29 cellular contexts compared by ENCODE assay signal in the genomic region with DNA sequence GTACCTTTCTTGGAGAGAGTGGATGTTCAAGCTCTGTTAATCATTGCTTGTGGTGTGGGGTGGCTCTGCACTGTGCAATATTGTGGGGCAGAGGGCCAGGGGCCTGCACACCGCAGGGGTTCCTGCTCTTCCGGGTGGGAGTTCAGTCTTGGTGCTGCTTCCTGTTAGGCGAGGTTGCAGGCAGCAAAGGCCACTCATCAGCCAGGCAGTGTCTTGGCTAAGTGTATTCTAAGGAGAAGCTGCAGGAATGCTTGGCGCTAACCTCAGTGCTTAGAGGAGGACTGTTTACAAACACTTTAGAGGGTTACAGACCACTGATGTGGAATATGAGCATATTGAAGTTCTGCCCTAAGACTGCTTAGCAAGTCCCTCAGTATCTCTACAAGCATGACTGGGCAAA.
A peak's percentile ranks its signal among the peaks of the same experiment; 100 is the strongest.
DNase-seq lines count a peak whose midpoint lies in the region; ATAC-seq, FAIRE-seq and TF ChIP-seq lines count a peak whose summit lies in the region.
"Had no signal": no experiment of that assay in that cellular context is flagged by ENCODE, and none has a peak within 500 bp of the region (broad histone marks: within the 10 kb centered on the region; RNA-seq: fewer than 3 reads in every experiment).

No MANE protein-coding gene starts in this region.

- in situ Hi-C loops in Panc1 (cut with HindIII; ENCODE audit: low pct_unique_long_range_greater_than_20kb, low sequenced_read_pairs), result no loop called here

- no peak overlapping the region for H3K27ac ChIP-seq in Panc1 (ENCODE audit: low read length)
- H3K27ac ChIP-seq: esophagus muscularis mucosa, right lobe of liver, RWPE1, tibial artery, vagina had no signal

- CTCF ChIA-PET in Panc1 (lab: Charles Lee), result no interaction called here

- ATAC-seq in Panc1, result peak; percentile 47; the same call in 1 of the 2 replicates
- ATAC-seq in GM21367 (IDR thresholded peaks at IDR 0.05; ENCODE audit: unreplicated experiment), result no peak
- ATAC-seq: activated CD8-positive, alpha-beta memory T cell treated with anti-CD3 and anti-CD28 coated beads, Interleukin-2, amount 10 ng/mL, durations not matched to agents 7 days and 5 days; left lung had no signal

- POLR2A ChIA-PET in Panc1 (lab: Charles Lee), result no interaction called here

- no peak for FAIRE-seq in frontal cortex (lab: Jason Lieb, UNC)
- FAIRE-seq: GM12891 had no signal

- no TSS peak for BruUV-seq in Panc1 (replicated peaks; lab: Mats Ljungman, UMichigan)

- TF ChIP-seq CTCF in Panc1 (IDR thresholded peaks at IDR 0.05) (no peak), kidney epithelial cell (IDR thresholded peaks at IDR 0.05; ENCODE audit: insufficient read depth, low read length, poor library complexity, severe bottlenecking) (no peak)

- intact Hi-C loops in Panc1 (cut with micrococcal nuclease; ENCODE audit: unreplicated experiment), result no loop called here

- H3K27me3 ChIP-seq in Panc1 (ENCODE audit: control insufficient read depth, insufficient read depth, low read length) (no peaks in the 10 kb centered on the region), kidney epithelial cell (ENCODE audit: control insufficient read depth, insufficient read depth, low read length) (no peaks in the 10 kb centered on the region)
- H3K27me3 ChIP-seq: BE2C, esophagus muscularis mucosa, left lung, right lobe of liver, tibial artery, vagina had no signal

- peak; percentile 52 for DNase-seq in GF-D8 (lab: John Stamatoyannopoulos, UW)
- no peak for DNase-seq in Panc1 (ENCODE audit: low read depth, low spot score)
- peak; percentile 19 for DNase-seq in kidney epithelial cell (ENCODE audit: low read depth)
- peak; percentile 92 for DNase-seq in renal cortical epithelial cell (ENCODE audit: low read depth)
- DNase-seq in amygdala (lab: John Stamatoyannopoulos, UW), result no peak
- no peak for DNase-seq in anterior cingulate cortex (lab: John Stamatoyannopoulos, UW)
- no peak for DNase-seq in frontal cortex (ENCODE audit: low spot score in 2 of 2)
- DNase-seq: activated CD4-positive, alpha-beta T cell treated with anti-CD3 and anti-CD28 coated beads, Interleukin-2, amount 50 U/mL, for 1 hour; activated CD4-positive, CD25-positive, alpha-beta regulatory T cell; activated CD8-positive, alpha-beta memory T cell treated with anti-CD3 and anti-CD28 coated beads, Interleukin-2, amount 10 ng/mL, durations not matched to agents 7 days and 5 days; activated T-cell treated with anti-CD3 and anti-CD28 coated beads, Interleukin-2, amount 50 U/mL, for 48 hours; BE2C; CD8-positive, alpha-beta memory T cell; foreskin melanocyte; H9; left lung; NCI-H146; NCI-H510A; posterior cingulate gyrus; right lobe of liver; stimulated activated CD4-positive, alpha-beta T cell treated with anti-CD3 and anti-CD28 coated beads, Interleukin-12 subunit alpha, Interleukin-12 subunit beta, amount 100 ng/mL, for 4 hours; stimulated activated CD4-positive, alpha-beta T cell treated with anti-CD3 and anti-CD28 coated beads, Interleukin-4, amount 100 ng/mL, for 1 hour; T-helper 1 cell; tibial artery had no signal

- H3K4me3 ChIP-seq in Panc1 (ENCODE audit: low read depth in 2 of 2, low read length in 2 of 2) (no peak overlapping the region), kidney epithelial cell (ENCODE audit: low read depth, low read length) (no peak overlapping the region)
- H3K4me3 ChIP-seq: esophagus muscularis mucosa, left lung, right lobe of liver, tibial artery, vagina had no signal

- H3K36me3 ChIP-seq in Panc1 (ENCODE audit: control insufficient read depth, insufficient read depth, low read length), result no peaks in the 10 kb centered on the region
- H3K36me3 ChIP-seq in kidney epithelial cell (ENCODE audit: control insufficient read depth, insufficient read depth, low read length), result no peaks in the 10 kb centered on the region
- H3K36me3 ChIP-seq: BE2C, right lobe of liver, vagina had no signal

- no peaks in the 10 kb centered on the region for H3K4me1 ChIP-seq in Panc1 (ENCODE audit: control insufficient read depth, insufficient read depth, low read length)
- H3K4me1 ChIP-seq: BE2C, esophagus muscularis mucosa, left lung, right lobe of liver, tibial artery, vagina had no signal

- no peaks in the 10 kb centered on the region for H3K9me3 ChIP-seq in Panc1 (ENCODE audit: control insufficient read depth, insufficient read depth, low read depth, low read length)
- H3K9me3 ChIP-seq: BE2C, right lobe of liver, tibial artery, vagina had no signal

Comparison
In these comparisons a context has a peak if more than half of its experiments do, and no peak if none do; other contexts are left out.
1. DNase-seq: peak in GF-D8 (single experiment), kidney epithelial cell (single experiment) and renal cortical epithelial cell (single experiment); none in Panc1 (single experiment), amygdala (0 of 56), anterior cingulate cortex (0 of 58) and frontal cortex (0 of 2).